In genomic region chr6:88662163-88662580, GRCh38 we compare ENCODE assay signal across 11 cellular contexts.
A peak's percentile ranks its signal among the peaks of the same experiment; 100 is the strongest.
DNase-seq lines count a peak whose midpoint lies in the region; ATAC-seq and TF ChIP-seq lines count a peak whose summit lies in the region.
"Had no signal": no experiment of that assay in that cellular context is flagged by ENCODE, and none has a peak within 500 bp of the region (broad histone marks: within the 10 kb centered on the region; RNA-seq: fewer than 3 reads in every experiment).

No MANE protein-coding gene starts in this region.

- no peak overlapping the region for H2AFZ ChIP-seq in mesenchymal stem cell (ENCODE audit: low read depth, low read length)

- H4K91ac ChIP-seq in mesenchymal stem cell (ENCODE audit: low read length): no peak overlapping the region

- no peak overlapping the region for H2BK5ac ChIP-seq in mesenchymal stem cell (ENCODE audit: low read depth, low read length, poor library complexity, severe bottlenecking)

- H3K27me3 ChIP-seq in mesenchymal stem cell (ENCODE audit: control insufficient read depth in 1 of 2, insufficient read depth in 1 of 2, low read length in 2 of 2) (no peaks in the 10 kb centered on the region), brain microvascular endothelial cell (replicated peaks) (no peaks in the 10 kb centered on the region)

- ATAC-seq in GM19395 (IDR thresholded peaks at IDR 0.05; ENCODE audit: unreplicated experiment): peak; percentile 82
- ATAC-seq in HG02759 (IDR thresholded peaks at IDR 0.05; ENCODE audit: unreplicated experiment): peak; percentile 79
- no peak for ATAC-seq in HG03439 (IDR thresholded peaks at IDR 0.05; ENCODE audit: unreplicated experiment)

- TF ChIP-seq CTCF in brain microvascular endothelial cell (IDR thresholded peaks at IDR 0.05; ENCODE audit: low read depth, low read length, missing control alignments): no peak

- no peak overlapping the region for H3K18ac ChIP-seq in mesenchymal stem cell (ENCODE audit: low read depth in 1 of 2, low read length in 2 of 2)

- H3K23ac ChIP-seq in mesenchymal stem cell (ENCODE audit: low read length in 2 of 2): no peak overlapping the region

- peaks cover 5% of the 10 kb centered on the region for H3K9me3 ChIP-seq in mesenchymal stem cell (ENCODE audit: control insufficient read depth, low read length)

- peaks cover 32% of the 10 kb centered on the region for H3K79me1 ChIP-seq in mesenchymal stem cell (replicated peaks; ENCODE audit: low read length, poor library complexity, severe bottlenecking)

- H3K27ac ChIP-seq in mesenchymal stem cell (ENCODE audit: low read length, poor library complexity, severe bottlenecking) (peak overlapping the region; percentile 68), brain microvascular endothelial cell (no peak overlapping the region)

- H4K8ac ChIP-seq in mesenchymal stem cell (ENCODE audit: low read length): no peak overlapping the region

- WGBS in mesenchymal stem cell: 95% methylated on average over 5 of the region's 5 CpGs

- in situ Hi-C loops in brain microvascular endothelial cell (cut with HindIII; ENCODE audit: low pct_ligation_motif_present, low sequenced_read_pairs): no loop called here

- peak; percentile 64 for DNase-seq in NCI-H2029 treated with DMSO at 0.1 percent for 48 hours (lab: John Stamatoyannopoulos, UW)
- DNase-seq in mesenchymal stem cell: no peak
- no peak for DNase-seq in cerebellar cortex (ENCODE audit: low spot score)
- DNase-seq in brain microvascular endothelial cell: no peak
- DNase-seq: activated CD4-positive, alpha-beta T cell treated with anti-CD3 and anti-CD28 coated beads for 4 hours; activated naive CD4-positive, alpha-beta T cell; hypothalamus had no signal

- H3K36me3 ChIP-seq in mesenchymal stem cell (ENCODE audit: control insufficient read depth in 1 of 2, insufficient read depth in 2 of 2, low read depth in 1 of 2, low read length in 2 of 2): peaks cover 0 to 17% of the 10 kb centered on the region in 2 experiments
- H3K36me3 ChIP-seq in brain microvascular endothelial cell (replicated peaks): no peaks in the 10 kb centered on the region

- H3K4me1 ChIP-seq in mesenchymal stem cell (ENCODE audit: control insufficient read depth, insufficient read depth, low read depth, low read length): peaks cover 6% of the 10 kb centered on the region

- H2BK15ac ChIP-seq in mesenchymal stem cell (ENCODE audit: low read depth, poor library complexity, severe bottlenecking): no peak overlapping the region

- no peak overlapping the region for H3K9ac ChIP-seq in mesenchymal stem cell (ENCODE audit: low read length)

- H2AK5ac ChIP-seq in mesenchymal stem cell (ENCODE audit: low read length, severe bottlenecking): no peak overlapping the region

- no peak overlapping the region for H2BK120ac ChIP-seq in mesenchymal stem cell (ENCODE audit: low read depth, low read length)

- H3K14ac ChIP-seq in mesenchymal stem cell (ENCODE audit: low read length in 2 of 2): no peak overlapping the region

- H3K4me3 ChIP-seq in mesenchymal stem cell (ENCODE audit: insufficient read depth in 1 of 2, low read depth in 1 of 2, low read length in 2 of 2) (no peak overlapping the region), brain microvascular endothelial cell (ENCODE audit: low read depth, low read length) (no peak overlapping the region)
- H3K4me3 ChIP-seq: smooth muscle cell had no signal

- H3K4ac ChIP-seq in mesenchymal stem cell (ENCODE audit: low read depth in 1 of 2, low read length in 2 of 2): no peak overlapping the region

- H3K4me2 ChIP-seq in mesenchymal stem cell (ENCODE audit: low read length, poor library complexity, severe bottlenecking): no peak overlapping the region
- H3K4me2 ChIP-seq: smooth muscle cell had no signal

- H2BK12ac ChIP-seq in mesenchymal stem cell (ENCODE audit: low read length in 2 of 2): no peak overlapping the region
